8 cellular contexts compared by ENCODE assay signal in genomic region chr10:119445311-119445934, GRCh38.
DNase-seq lines count a peak whose midpoint lies in the region; ATAC-seq and TF ChIP-seq lines count a peak whose summit lies in the region.

No MANE protein-coding gene starts in this region.

- TF ChIP-seq CTCF in neural crest cell (conservative IDR thresholded peaks at IDR 0.05) = peak; percentile 95

- ATAC-seq in activated T-cell treated with anti-CD3 and anti-CD28 coated beads, Interleukin-2, amount 50 U/mL, for 4 hours = peak; percentile 80 to 89
- ATAC-seq in stimulated activated naive CD8-positive, alpha-beta T cell treated with anti-CD3 and anti-CD28 coated beads, Interleukin-15, Interleukin-2, amounts not matched to agents 100 U/mL and 50 U/mL, for 24 hours = peak; percentile 58

- no peaks in the 10 kb centered on the region for H3K27me3 Mint-ChIP-seq in activated T-cell treated with anti-CD3 and anti-CD28 coated beads, Interleukin-2, amount 50 U/mL, for 4 hours (ENCODE audit: low read depth)
- H3K27me3 Mint-ChIP-seq in neural crest cell (ENCODE audit: low read depth) = no peaks in the 10 kb centered on the region

- H3K4me3 Mint-ChIP-seq in activated T-cell treated with anti-CD3 and anti-CD28 coated beads, Interleukin-2, amount 50 U/mL, for 4 hours = no peak overlapping the region
- no peak overlapping the region for H3K4me3 Mint-ChIP-seq in neural crest cell

- peak; percentile 61 for DNase-seq in SIG-M5 treated with dmso at 0.1 percent for 504 hours (lab: John Stamatoyannopoulos, UW; ENCODE audit: unreplicated experiment)
- DNase-seq in SIG-M5 (lab: John Stamatoyannopoulos, UW) = no peak
- DNase-seq in HPDE6-E6E7 (ENCODE audit: extremely low spot score) = peak; percentile 79
- peak; percentile 38 for DNase-seq in OCI-M2 (lab: John Stamatoyannopoulos, UW; ENCODE audit: unreplicated experiment)
- peak; percentile 86 for DNase-seq in activated T-cell treated with anti-CD3 and anti-CD28 coated beads, Interleukin-2, amount 50 U/mL, for 4 hours
- DNase-seq in fibroblast of peridontal ligament (ENCODE audit: extremely low read depth) = peak; percentile 76
- peak; percentile 92 for DNase-seq in neural crest cell (ENCODE audit: low read depth, low spot score)
- peak; percentile 91 for DNase-seq in stimulated activated naive CD8-positive, alpha-beta T cell treated with anti-CD3 and anti-CD28 coated beads, Interleukin-15, Interleukin-2, amounts not matched to agents 100 U/mL and 50 U/mL, for 24 hours

- no peaks in the 10 kb centered on the region for H3K9me3 Mint-ChIP-seq in activated T-cell treated with anti-CD3 and anti-CD28 coated beads, Interleukin-2, amount 50 U/mL, for 4 hours
- H3K9me3 Mint-ChIP-seq in neural crest cell = no peaks in the 10 kb centered on the region

- H3K4me1 Mint-ChIP-seq in activated T-cell treated with anti-CD3 and anti-CD28 coated beads, Interleukin-2, amount 50 U/mL, for 4 hours (ENCODE audit: low read depth) = no peaks in the 10 kb centered on the region
- H3K4me1 Mint-ChIP-seq in neural crest cell = peaks cover 18% of the 10 kb centered on the region

- H3K36me3 Mint-ChIP-seq in activated T-cell treated with anti-CD3 and anti-CD28 coated beads, Interleukin-2, amount 50 U/mL, for 4 hours (ENCODE audit: insufficient read depth) = peaks cover 5% of the 10 kb centered on the region
- no peaks in the 10 kb centered on the region for H3K36me3 Mint-ChIP-seq in neural crest cell (ENCODE audit: low read depth)

- H3K27ac Mint-ChIP-seq in neural crest cell (ENCODE audit: unreplicated experiment) = no peak overlapping the region
